In the genomic region with DNA sequence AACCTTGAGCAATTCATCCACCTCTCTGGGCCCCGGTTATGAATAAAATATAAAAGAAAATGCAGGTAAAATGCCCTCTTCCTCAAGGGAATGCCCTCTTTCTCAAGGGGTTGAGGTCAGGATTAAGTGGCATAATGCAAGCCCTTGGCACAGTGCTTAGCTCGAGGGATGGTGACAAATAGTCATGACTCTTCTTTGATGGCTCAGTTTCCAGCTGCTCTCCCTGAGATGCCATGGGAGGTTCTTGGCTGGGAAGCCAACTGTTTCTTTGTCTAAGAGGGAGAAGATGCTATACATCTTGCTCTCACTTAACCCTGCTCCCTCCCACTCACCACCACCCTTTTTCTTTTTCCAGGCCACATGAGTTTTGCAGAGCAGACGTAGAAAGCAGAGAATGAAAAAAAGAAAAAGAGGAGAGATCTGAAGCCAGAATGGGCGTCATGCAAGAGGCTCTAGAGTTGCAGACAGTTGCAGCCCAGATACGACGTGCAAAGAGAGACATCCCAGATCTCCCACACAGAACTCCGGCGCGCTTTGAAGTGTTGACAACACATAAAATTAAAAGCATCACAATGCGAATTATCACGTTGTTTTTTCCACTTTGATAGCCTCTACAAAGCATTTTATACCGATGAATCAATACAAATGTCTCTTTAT, we compare ENCODE assay signal across 25 cellular contexts.
A peak's percentile ranks its signal among the peaks of the same experiment; 100 is the strongest.
DNase-seq lines count a peak whose midpoint lies in the region; ATAC-seq lines count a peak whose summit lies in the region.
"Had no signal": no experiment of that assay in that cellular context is flagged by ENCODE, and none has a peak within 500 bp of the region (broad histone marks: within the 10 kb centered on the region; RNA-seq: fewer than 3 reads in every experiment).

No MANE protein-coding gene starts in this region.

- H3K4me3 ChIP-seq in CD8-positive, alpha-beta memory T cell (ENCODE audit: low read length) = no peak overlapping the region
- H3K4me3 ChIP-seq: dorsolateral prefrontal cortex, gastrocnemius medialis, GM12878, pancreas, skin epidermis had no signal

- DNase-seq in Ammon's horn (ENCODE audit: low spot score) = peak; percentile 31
- peak; percentile 7 for DNase-seq in fibroblast of peridontal ligament (ENCODE audit: extremely low read depth)
- peak; percentile 35 for DNase-seq in left kidney (ENCODE audit: low read depth, low spot score)
- no peak for DNase-seq in sciatic nerve (ENCODE audit: low spot score)
- no peak for DNase-seq in CD8-positive, alpha-beta memory T cell
- no peak for DNase-seq in stimulated activated CD4-positive, alpha-beta T cell treated with anti-CD3 and anti-CD28 coated beads, Interleukin-4, amount 100 ng/mL, for 4 hours
- DNase-seq in activated CD4-positive, alpha-beta T cell treated with anti-CD3 and anti-CD28 coated beads, Interleukin-2, amount 50 U/mL, for 1 hour = no peak
- DNase-seq in NCI-H510A treated with DMSO at 0.1 percent for 48 hours (lab: John Stamatoyannopoulos, UW) = no peak
- DNase-seq: activated T-cell treated with anti-CD3 and anti-CD28 coated beads, Interleukin-2, amount 50 U/mL, for 24 hours; amniotic stem cell; BE2C; DMS79 treated with DMSO at 0.1 percent for 48 hours; naive B cell; NCI-H146; NCI-H526; SK-N-SH; stimulated activated CD4-positive, alpha-beta T cell treated with anti-CD3 and anti-CD28 coated beads, Interleukin-2, amount 100 ng/mL, for 24 hours had no signal

- no peak overlapping the region for H3K27ac ChIP-seq in CD8-positive, alpha-beta memory T cell (ENCODE audit: low read depth, low read length)
- H3K27ac ChIP-seq: dorsolateral prefrontal cortex, pancreas had no signal

- no peak overlapping the region for H3K27ac Mint-ChIP-seq in CD8-positive, alpha-beta memory T cell
- H3K27ac Mint-ChIP-seq: activated T-cell treated with anti-CD3 and anti-CD28 coated beads, Interleukin-2, amount 50 U/mL, for 24 hours; memory B cell; stimulated activated memory B cell treated with anti-CD40 and anti-IgM and Interleukin-4, amounts not matched to agents 10 μg/mL and 1 μg/mL and 100 μg/mL, for 72 hours; type B pancreatic cell had no signal

- H3K36me3 Mint-ChIP-seq in CD8-positive, alpha-beta memory T cell = peaks cover 0 to 2% (median 0%) of the 10 kb centered on the region in 3 donors
- H3K36me3 Mint-ChIP-seq: memory B cell; stimulated activated memory B cell treated with anti-CD40 and anti-IgM and Interleukin-4, amounts not matched to agents 10 μg/mL and 1 μg/mL and 100 μg/mL, for 72 hours; type B pancreatic cell had no signal

- H3K36me3 ChIP-seq in CD8-positive, alpha-beta memory T cell (ENCODE audit: insufficient read depth, low read length) = no peaks in the 10 kb centered on the region
- H3K36me3 ChIP-seq: BE2C, gastrocnemius medialis, pancreas had no signal

- no peak overlapping the region for H3K4me3 Mint-ChIP-seq in CD8-positive, alpha-beta memory T cell
- H3K4me3 Mint-ChIP-seq: activated T-cell treated with anti-CD3 and anti-CD28 coated beads, Interleukin-2, amount 50 U/mL, for 24 hours; memory B cell; naive B cell; stimulated activated memory B cell treated with anti-CD40 and anti-IgM and Interleukin-4, amounts not matched to agents 10 μg/mL and 1 μg/mL and 100 μg/mL, for 72 hours; type B pancreatic cell had no signal

- peaks cover 0 to 9% (median 0%) of the 10 kb centered on the region in 5 donors for H3K9me3 Mint-ChIP-seq in CD8-positive, alpha-beta memory T cell
- H3K9me3 Mint-ChIP-seq: type B pancreatic cell had no signal

- POLR2A ChIA-PET in CD8-positive, alpha-beta memory T cell (lab: Charles Lee) = no interaction called here

- CTCF ChIA-PET in CD8-positive, alpha-beta memory T cell (lab: Charles Lee) = no interaction called here

- no peaks in the 10 kb centered on the region for H3K4me1 ChIP-seq in CD8-positive, alpha-beta memory T cell (ENCODE audit: insufficient read depth, low read length)
- H3K4me1 ChIP-seq: BE2C, gastrocnemius medialis, pancreas had no signal

- ATAC-seq in sciatic nerve = peak; percentile 37
- ATAC-seq: GM12878; stimulated activated memory B cell treated with anti-CD40 and anti-IgM and Interleukin-4, amounts not matched to agents 10 μg/mL and 1 μg/mL and 100 μg/mL, for 72 hours had no signal

- H3K27me3 ChIP-seq in CD8-positive, alpha-beta memory T cell (ENCODE audit: insufficient read depth, low read length, poor library complexity, severe bottlenecking) = no peaks in the 10 kb centered on the region
- H3K27me3 ChIP-seq: BE2C, dorsolateral prefrontal cortex, gastrocnemius medialis, pancreas had no signal

- H3K4me1 Mint-ChIP-seq in CD8-positive, alpha-beta memory T cell = no peaks in the 10 kb centered on the region
- H3K4me1 Mint-ChIP-seq: memory B cell; naive B cell; stimulated activated memory B cell treated with anti-CD40 and anti-IgM and Interleukin-4, amounts not matched to agents 10 μg/mL and 1 μg/mL and 100 μg/mL, for 72 hours had no signal

- intact Hi-C loops in sciatic nerve (cut with DNase I) = no loop called here

- peaks cover 8 to 17% of the 10 kb centered on the region in 2 donors for H3K27me3 Mint-ChIP-seq in CD8-positive, alpha-beta memory T cell

- H3K9me3 ChIP-seq in CD8-positive, alpha-beta memory T cell (ENCODE audit: low read length) = no peaks in the 10 kb centered on the region
- H3K9me3 ChIP-seq: BE2C, gastrocnemius medialis, pancreas, SK-N-SH had no signal

Comparison
In these comparisons a context has a peak if more than half of its experiments do, and no peak if none do; other contexts are left out.
1. DNase-seq: peak in Ammon's horn (single experiment), fibroblast of peridontal ligament (single experiment) and left kidney (single experiment); none in sciatic nerve (single experiment), CD8-positive, alpha-beta memory T cell (0 of 5), stimulated activated CD4-positive, alpha-beta T cell treated with anti-CD3 and anti-CD28 coated beads, Interleukin-4, amount 100 ng/mL, for 4 hours (0 of 2), activated CD4-positive, alpha-beta T cell treated with anti-CD3 and anti-CD28 coated beads, Interleukin-2, amount 50 U/mL, for 1 hour (single experiment) and NCI-H510A treated with DMSO at 0.1 percent for 48 hours (single experiment).